In the genomic region with DNA sequence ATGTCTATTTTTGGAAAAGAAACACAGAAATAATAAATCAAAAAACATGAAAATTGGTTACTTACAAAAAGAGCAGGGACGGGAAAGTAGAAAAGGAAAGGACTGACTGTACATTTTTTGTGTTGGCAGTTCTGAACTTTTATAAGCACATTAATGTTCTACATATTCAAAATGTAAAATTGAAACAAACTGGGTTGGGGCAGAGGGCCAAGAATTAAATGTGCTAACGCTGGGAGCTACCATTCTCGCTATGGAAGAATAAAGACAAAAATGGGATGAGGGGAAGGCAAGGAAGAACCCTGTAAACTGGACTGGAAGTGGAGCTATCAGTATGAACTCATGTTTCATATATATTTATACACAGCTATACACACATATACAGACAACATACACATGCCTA, we compare ENCODE assay signal across 31 cellular contexts.
"Had no signal": no experiment of that assay in that cellular context is flagged by ENCODE, and none has a peak within 500 bp of the region (broad histone marks: within the 10 kb centered on the region; RNA-seq: fewer than 3 reads in every experiment).

No MANE protein-coding gene starts in this region.

- ATAC-seq: activated CD4-positive, alpha-beta T cell treated with anti-CD3 and anti-CD28 coated beads for 36 hours; activated CD4-positive, CD25-positive, alpha-beta regulatory T cell treated with anti-CD3 and anti-CD28 coated beads, Interleukin-2, amount 50 U/mL, for 24 hours; activated CD8-positive, alpha-beta memory T cell treated with anti-CD3 and anti-CD28 coated beads, Interleukin-2, amount 10 ng/mL, durations not matched to agents 7 days and 5 days; body of pancreas; Panc1; WTC11 had no signal

- H3K4me3 ChIP-seq: adrenal gland, body of pancreas, breast epithelium, SJCRH30 had no signal

- H3K4me3 Mint-ChIP-seq: activated CD4-positive, alpha-beta memory T cell treated with anti-CD3 and anti-CD28 coated beads for 36 hours; activated CD4-positive, alpha-beta T cell treated with anti-CD3 and anti-CD28 coated beads for 36 hours; activated CD4-positive, alpha-beta T cell treated with anti-CD3 and anti-CD28 coated beads, Interleukin-2, amount 10 ng/mL, durations not matched to agents 7 days and 5 days; activated CD8-positive, alpha-beta memory T cell treated with anti-CD3 and anti-CD28 coated beads, Interleukin-2, amount 10 ng/mL, durations not matched to agents 7 days and 5 days; activated naive CD4-positive, alpha-beta T cell treated with anti-CD3 and anti-CD28 coated beads, Interleukin-2, amount 50 U/mL, for 24 hours; activated naive CD8-positive, alpha-beta T cell treated with anti-CD3 and anti-CD28 coated beads, Interleukin-2, amount 10 ng/mL, durations not matched to agents 7 days and 5 days; T-helper 1 cell treated with Interleukin-12 subunit alpha and Interleukin-12 subunit beta and Interleukin-4 antibody, amounts not matched to agents 30 μg/mL and 1 μg/mL, for 36 hours; T-helper 2 cell treated with Interferon-gamma antibody and Interleukin-4, amounts not matched to agents 5 μg/mL and 100 μg/mL, for 36 hours; WTC11 had no signal

- H3K36me3 ChIP-seq: adrenal gland, breast epithelium had no signal

- H3K27me3 Mint-ChIP-seq: activated CD4-positive, alpha-beta memory T cell treated with anti-CD3 and anti-CD28 coated beads for 36 hours; activated CD4-positive, alpha-beta T cell treated with anti-CD3 and anti-CD28 coated beads for 36 hours; activated CD4-positive, alpha-beta T cell treated with anti-CD3 and anti-CD28 coated beads, Interleukin-2, amount 10 ng/mL, durations not matched to agents 7 days and 5 days; activated CD8-positive, alpha-beta memory T cell treated with anti-CD3 and anti-CD28 coated beads, Interleukin-2, amount 10 ng/mL, durations not matched to agents 7 days and 5 days; activated naive CD4-positive, alpha-beta T cell treated with anti-CD3 and anti-CD28 coated beads, Interleukin-2, amount 50 U/mL, for 24 hours; activated naive CD8-positive, alpha-beta T cell treated with anti-CD3 and anti-CD28 coated beads, Interleukin-2, amount 10 ng/mL, durations not matched to agents 7 days and 5 days had no signal

- H3K27me3 ChIP-seq: adrenal gland, body of pancreas, breast epithelium, SJCRH30 had no signal

- H3K27ac Mint-ChIP-seq: activated CD4-positive, alpha-beta memory T cell treated with anti-CD3 and anti-CD28 coated beads for 36 hours; activated CD4-positive, alpha-beta T cell treated with anti-CD3 and anti-CD28 coated beads for 36 hours; activated CD4-positive, alpha-beta T cell treated with anti-CD3 and anti-CD28 coated beads, Interleukin-2, amount 10 ng/mL, durations not matched to agents 7 days and 5 days; activated CD8-positive, alpha-beta memory T cell treated with anti-CD3 and anti-CD28 coated beads, Interleukin-2, amount 10 ng/mL, durations not matched to agents 7 days and 5 days; activated naive CD4-positive, alpha-beta T cell treated with anti-CD3 and anti-CD28 coated beads, Interleukin-2, amount 50 U/mL, for 24 hours; activated naive CD8-positive, alpha-beta T cell treated with anti-CD3 and anti-CD28 coated beads, Interleukin-2, amount 10 ng/mL, durations not matched to agents 7 days and 5 days; activated T-helper 2 cell treated with anti-CD3 and anti-CD28 coated beads, Interferon-gamma antibody, Interleukin-2, Interleukin-4, amounts not matched to agents 10 μg/mL and 5 μg/mL and 100 μg/mL, durations not matched to agents 14 hours and 24 hours and 36 hours; T-helper 1 cell treated with Interleukin-12 subunit alpha and Interleukin-12 subunit beta and Interleukin-4 antibody, amounts not matched to agents 30 μg/mL and 1 μg/mL, for 36 hours; T-helper 2 cell treated with Interferon-gamma antibody and Interleukin-4, amounts not matched to agents 5 μg/mL and 100 μg/mL, for 36 hours; WTC11 had no signal

- H3K4me2 ChIP-seq: KMS-11, SK-N-SH had no signal

- H3K4me1 ChIP-seq: adrenal gland, breast epithelium had no signal

- H3K4me1 Mint-ChIP-seq: activated CD4-positive, alpha-beta T cell treated with anti-CD3 and anti-CD28 coated beads, Interleukin-2, amount 10 ng/mL, durations not matched to agents 7 days and 5 days had no signal

- H3K27ac ChIP-seq: adrenal gland, body of pancreas, breast epithelium, KMS-11, SJCRH30 had no signal

- H3K9ac ChIP-seq: KMS-11, SK-N-SH had no signal

- DNase-seq: activated CD4-positive, alpha-beta memory T cell treated with anti-CD3 and anti-CD28 coated beads for 36 hours; activated CD4-positive, alpha-beta T cell treated with anti-CD3 and anti-CD28 coated beads for 36 hours; activated CD4-positive, alpha-beta T cell treated with anti-CD3 and anti-CD28 coated beads, Interleukin-2, amount 10 ng/mL, durations not matched to agents 7 days and 5 days; activated CD8-positive, alpha-beta memory T cell treated with anti-CD3 and anti-CD28 coated beads for 24 hours; activated CD8-positive, alpha-beta memory T cell treated with anti-CD3 and anti-CD28 coated beads, Interleukin-2, amount 10 ng/mL, durations not matched to agents 7 days and 5 days; activated CD8-positive, alpha-beta memory T cell treated with anti-CD3 and anti-CD28 coated beads, Interleukin-2, amount 50 U/mL, for 48 hours; activated gamma-delta T cell; activated naive CD4-positive, alpha-beta T cell treated with Interleukin-2 at 50 U/mL for 16 hours; activated naive CD8-positive, alpha-beta T cell treated with anti-CD3 and anti-CD28 coated beads, Interleukin-2, amount 10 ng/mL, durations not matched to agents 7 days and 5 days; adrenal gland; body of pancreas; MM.1S; MV-4-11; NCI-H1092; NCI-H1436 treated with DMSO at 0.1 percent for 48 hours; NCI-H1694 treated with DMSO at 0.1 percent for 48 hours; NCI-H2029; NCI-H345; NCI-H524 treated with DMSO at 0.1 percent for 48 hours; SHP77; SJCRH30; SK-N-SH had no signal
